Comparison of ENCODE assay signal across 13 cellular contexts in genomic region chr4:102586002-102586643, GRCh38.
DNase-seq lines count a peak whose midpoint lies in the region; ATAC-seq and TF ChIP-seq lines count a peak whose summit lies in the region.
"Had no signal": no experiment of that assay in that cellular context is flagged by ENCODE, and none has a peak within 500 bp of the region (broad histone marks: within the 10 kb centered on the region; RNA-seq: fewer than 3 reads in every experiment).

No MANE protein-coding gene starts in this region.

- intact Hi-C loops in prostate gland (cut with DNase I), result no loop called here

- H3K4me3 Mint-ChIP-seq in activated naive CD4-positive, alpha-beta T cell treated with anti-CD3 and anti-CD28 coated beads, Interleukin-2, amount 50 U/mL, for 24 hours, result peak overlapping the region; percentile 31
- peak overlapping the region; percentile 33 for H3K4me3 Mint-ChIP-seq in activated CD8-positive, alpha-beta T cell treated with anti-CD3 and anti-CD28 coated beads, Interleukin-2, amount 10 ng/mL, durations not matched to agents 7 days and 5 days

- H3K4me1 ChIP-seq in prostate gland (replicated peaks), result no peaks in the 10 kb centered on the region
- H3K4me1 ChIP-seq: ascending aorta had no signal

- H3K36me3 Mint-ChIP-seq in activated naive CD4-positive, alpha-beta T cell treated with anti-CD3 and anti-CD28 coated beads, Interleukin-2, amount 50 U/mL, for 24 hours, result peaks cover 64% of the 10 kb centered on the region
- peaks cover 89% of the 10 kb centered on the region for H3K36me3 Mint-ChIP-seq in activated CD8-positive, alpha-beta T cell treated with anti-CD3 and anti-CD28 coated beads, Interleukin-2, amount 10 ng/mL, durations not matched to agents 7 days and 5 days (ENCODE audit: low read depth)

- H3K27me3 ChIP-seq in prostate gland (replicated peaks; ENCODE audit: insufficient read depth), result no peaks in the 10 kb centered on the region
- H3K27me3 ChIP-seq: ascending aorta had no signal

- no peak for DNase-seq in activated naive CD4-positive, alpha-beta T cell treated with Interleukin-2 at 50 U/mL for 16 hours
- DNase-seq in activated CD8-positive, alpha-beta T cell treated with anti-CD3 and anti-CD28 coated beads, Interleukin-2, amount 10 ng/mL, durations not matched to agents 7 days and 5 days, result no peak
- DNase-seq in RKO (ENCODE audit: low spot score) (no peak), hepatic stellate cell (ENCODE audit: low spot score) (no peak), NCI-H1436 treated with DMSO at 0.1 percent for 48 hours (lab: John Stamatoyannopoulos, UW) (no peak), prostate gland (ENCODE audit: low spot score) (no peak)
- DNase-seq: GF-D8, GOT3, NCI-H2029 had no signal

- POLR2A ChIA-PET in activated CD8-positive, alpha-beta T cell treated with anti-CD3 and anti-CD28 coated beads, Interleukin-2, amount 10 ng/mL, durations not matched to agents 7 days and 5 days (lab: Charles Lee), result interaction anchor here (0.6 to 3.1 kb wide), 10 partner anchors 12 to 85 kb away, joined by 3 to 23 read pairs (median 3); partner anchors contain the start of gene NFKB1

- H3K27ac Mint-ChIP-seq in activated naive CD4-positive, alpha-beta T cell treated with anti-CD3 and anti-CD28 coated beads, Interleukin-2, amount 50 U/mL, for 24 hours, result peak overlapping the region; percentile 68
- H3K27ac Mint-ChIP-seq in activated CD8-positive, alpha-beta T cell treated with anti-CD3 and anti-CD28 coated beads, Interleukin-2, amount 10 ng/mL, durations not matched to agents 7 days and 5 days, result peak overlapping the region; percentile 88

- H3K36me3 ChIP-seq in prostate gland, result no peaks in the 10 kb centered on the region

- WGBS in prostate gland, result 97% methylated on average over 4 of the region's 4 CpGs

- peaks cover 86% of the 10 kb centered on the region for H3K4me1 Mint-ChIP-seq in activated naive CD4-positive, alpha-beta T cell treated with anti-CD3 and anti-CD28 coated beads, Interleukin-2, amount 50 U/mL, for 24 hours
- peaks cover 91% of the 10 kb centered on the region for H3K4me1 Mint-ChIP-seq in activated CD8-positive, alpha-beta T cell treated with anti-CD3 and anti-CD28 coated beads, Interleukin-2, amount 10 ng/mL, durations not matched to agents 7 days and 5 days (ENCODE audit: low read depth)

- TF ChIP-seq POLR2A in prostate gland (IDR thresholded peaks at IDR 0.05), result no peak

- H3K9me3 ChIP-seq in prostate gland, result no peaks in the 10 kb centered on the region
- H3K9me3 ChIP-seq: ascending aorta had no signal

- no peak overlapping the region for H3K4me3 ChIP-seq in prostate gland
- H3K4me3 ChIP-seq: ascending aorta had no signal

- no peaks in the 10 kb centered on the region for H3K9me3 Mint-ChIP-seq in activated naive CD4-positive, alpha-beta T cell treated with anti-CD3 and anti-CD28 coated beads, Interleukin-2, amount 50 U/mL, for 24 hours
- peaks cover 10% of the 10 kb centered on the region for H3K9me3 Mint-ChIP-seq in activated CD8-positive, alpha-beta T cell treated with anti-CD3 and anti-CD28 coated beads, Interleukin-2, amount 10 ng/mL, durations not matched to agents 7 days and 5 days (ENCODE audit: insufficient read depth)

- no peak for TF ChIP-seq CTCF in prostate gland (IDR thresholded peaks at IDR 0.05)

- CTCF ChIA-PET in activated CD8-positive, alpha-beta T cell treated with anti-CD3 and anti-CD28 coated beads, Interleukin-2, amount 10 ng/mL, durations not matched to agents 7 days and 5 days (lab: Charles Lee), result interaction anchor here (0.7 to 3.2 kb wide), 9 partner anchors 10 to 44 kb away, joined by 3 to 10 read pairs (median 3); no protein-coding TSS in a partner anchor

- peak; percentile 59 for ATAC-seq in HG02884 (IDR thresholded peaks at IDR 0.05; ENCODE audit: unreplicated experiment)
- ATAC-seq in activated CD8-positive, alpha-beta T cell treated with anti-CD3 and anti-CD28 coated beads, Interleukin-2, amount 10 ng/mL, durations not matched to agents 7 days and 5 days, result peak; percentile 52

- H3K27ac ChIP-seq in prostate gland, result no peak overlapping the region
- H3K27ac ChIP-seq: ascending aorta, RWPE1 had no signal

- no peaks in the 10 kb centered on the region for H3K27me3 Mint-ChIP-seq in activated naive CD4-positive, alpha-beta T cell treated with anti-CD3 and anti-CD28 coated beads, Interleukin-2, amount 50 U/mL, for 24 hours
- no peaks in the 10 kb centered on the region for H3K27me3 Mint-ChIP-seq in activated CD8-positive, alpha-beta T cell treated with anti-CD3 and anti-CD28 coated beads, Interleukin-2, amount 10 ng/mL, durations not matched to agents 7 days and 5 days (ENCODE audit: low read depth)
